ENCODE assay signal across 1 cellular context in genomic region chr19:41239363-41239762, GRCh38.
TF ChIP-seq lines count a peak whose summit lies in the region.

No MANE protein-coding gene starts in this region.

TF ChIP-seq in IMR-90, 13 proteins besides CTCF, POLR2A, EP300 and RAD21 (continued from another document):
- TF ChIP-seq CHD1 (IDR thresholded peaks at IDR 0.05; ENCODE audit: low read depth, low read length), result no peak
- no peak for TF ChIP-seq RCOR1 (IDR thresholded peaks at IDR 0.05; ENCODE audit: insufficient replicate concordance, low read length)
- TF ChIP-seq MAFK (IDR thresholded peaks at IDR 0.05; ENCODE audit: low read depth, low read length), result no peak
- TF ChIP-seq BHLHE40 (IDR thresholded peaks at IDR 0.05; ENCODE audit: low read depth, low read length), result no peak
- TF ChIP-seq MXI1 (IDR thresholded peaks at IDR 0.05; ENCODE audit: borderline replicate concordance, low read depth, low read length), result no peak
- no peak for TF ChIP-seq FOS (IDR thresholded peaks at IDR 0.05; ENCODE audit: low read depth, low read length)
- TF ChIP-seq MAZ (IDR thresholded peaks at IDR 0.05; ENCODE audit: borderline replicate concordance, low read depth, low read length), result no peak
- TF ChIP-seq ELK1 (IDR thresholded peaks at IDR 0.05; ENCODE audit: borderline replicate concordance, low read depth, low read length), result no peak
- no peak for TF ChIP-seq RFX5 (IDR thresholded peaks at IDR 0.05; ENCODE audit: low read depth, low read length)
